Comparison of ENCODE assay signal across 26 cellular contexts in the genomic region with DNA sequence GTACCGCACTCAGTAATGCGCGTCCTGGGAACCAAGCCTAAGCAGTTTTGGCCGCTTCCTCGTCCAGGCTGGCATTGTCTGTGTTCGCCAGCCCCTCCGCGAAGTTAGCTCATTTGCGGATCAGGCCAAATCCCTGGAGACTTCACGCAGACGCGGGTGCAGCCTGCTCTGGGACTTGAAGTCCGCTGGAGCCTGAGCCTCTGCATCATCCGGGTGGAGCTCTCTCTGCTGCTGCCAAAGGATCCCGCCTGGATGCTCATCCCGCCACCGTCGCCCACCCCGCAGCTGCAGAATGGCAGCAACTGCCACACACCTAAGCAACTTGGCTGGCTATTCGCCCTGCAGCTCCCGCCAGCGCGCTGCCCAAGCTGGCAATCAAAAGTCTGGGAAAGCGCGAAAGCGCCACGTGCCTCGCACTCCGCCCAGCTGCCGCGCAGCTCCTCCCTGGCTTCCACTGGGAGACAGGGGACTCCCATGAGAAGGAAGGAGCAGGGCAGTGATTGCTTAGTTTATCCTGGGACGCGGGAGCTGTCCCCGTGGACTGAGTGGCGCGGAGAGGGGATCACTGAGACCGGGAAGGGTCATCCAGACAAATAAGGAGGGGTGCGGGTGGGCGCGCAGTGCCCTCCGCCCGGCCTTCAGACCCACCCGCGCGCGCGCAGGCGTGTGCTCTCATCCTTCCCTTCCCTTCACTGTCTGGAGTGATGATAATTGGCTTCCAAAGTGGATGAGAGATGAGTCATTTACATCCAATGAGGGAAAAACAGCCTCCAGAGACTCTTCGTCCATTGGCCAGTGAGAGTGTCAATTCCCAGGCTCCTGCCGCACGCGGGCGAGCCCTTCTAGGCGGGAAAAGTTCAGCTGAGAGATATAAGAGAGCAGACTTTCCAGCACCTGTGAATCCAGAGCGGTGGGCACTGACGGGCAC. TPM values are rescaled to one million over a fixed set of nuclear protein-coding genes. Genes with fewer than 3 reads are reported as not detected.
DNase-seq lines count a peak whose midpoint lies in the region; TF ChIP-seq lines count a peak whose summit lies in the region.
"Had no signal": no experiment of that assay in that cellular context is flagged by ENCODE, and none has a peak within 500 bp of the region (broad histone marks: within the 10 kb centered on the region; RNA-seq: fewer than 3 reads in every experiment).

No MANE protein-coding gene starts in this region.

- DNase-seq in Daoy (ENCODE audit: low read depth): peak; percentile 74
- DNase-seq in RPMI7951 (ENCODE audit: low read depth): peak; percentile 72
- peak; percentile 42 for DNase-seq in fibroblast of mammary gland (ENCODE audit: low read depth)
- DNase-seq in trophoblast cell: no peak
- no peak for DNase-seq in NCI-H2171 (lab: John Stamatoyannopoulos, UW)
- no peak for DNase-seq in WERI-Rb-1
- DNase-seq in glutamatergic neuron: no peak
- DNase-seq in A172 (ENCODE audit: low spot score): no peak
- DNase-seq: activated CD4-positive, alpha-beta T cell treated with anti-CD3 and anti-CD28 coated beads, Interleukin-2, amount 50 U/mL, for 4 hours; activated CD8-positive, alpha-beta memory T cell treated with anti-CD3 and anti-CD28 coated beads, Interleukin-2, amount 50 U/mL, for 48 hours; activated effector memory CD4-positive, alpha-beta T cell treated with Interleukin-2 at 50 U/mL for 16 hours; activated naive CD8-positive, alpha-beta T cell treated with anti-CD3 and anti-CD28 coated beads, Interleukin-2, amount 50 U/mL, for 24 hours; CD4-positive, CD25-positive, alpha-beta regulatory T cell; DMS79; heart left ventricle; NCI-H1105 treated with DMSO at 0.1 percent for 48 hours; NCI-H2107; NCI-H748 treated with DMSO at 0.1 percent for 48 hours; OCI-M1; ovary; right lobe of liver; SHP77 had no signal

- H3K79me2 ChIP-seq in trophoblast cell (ENCODE audit: control insufficient read depth, insufficient read depth, low read length, poor library complexity): no peaks in the 10 kb centered on the region

- peaks cover 2% of the 10 kb centered on the region for H3K27me3 Mint-ChIP-seq in glutamatergic neuron (ENCODE audit: unreplicated experiment)

- H3K36me3 ChIP-seq in trophoblast cell (ENCODE audit: control insufficient read depth in 1 of 2, insufficient read depth in 2 of 2, low read length in 2 of 2) (no peaks in the 10 kb centered on the region), WERI-Rb-1 (no peaks in the 10 kb centered on the region)
- H3K36me3 ChIP-seq: heart left ventricle, ovary, right lobe of liver had no signal

- no peak overlapping the region for H2AFZ ChIP-seq in trophoblast cell (ENCODE audit: insufficient read depth, low read length, poor library complexity)

- no peak overlapping the region for H3K4me3 ChIP-seq in fibroblast of mammary gland (ENCODE audit: control insufficient read depth, low read depth, low read length)
- no peak overlapping the region for H3K4me3 ChIP-seq in trophoblast cell (ENCODE audit: low read depth, low read length)
- no peak overlapping the region for H3K4me3 ChIP-seq in WERI-Rb-1 (ENCODE audit: low read depth, low read length)
- H3K4me3 ChIP-seq: coronary artery, heart left ventricle, lung, ovary, right lobe of liver had no signal

- H3K9me3 ChIP-seq in trophoblast cell (ENCODE audit: insufficient read depth, low read depth, low read length) (no peaks in the 10 kb centered on the region), WERI-Rb-1 (ENCODE audit: severe bottlenecking) (no peaks in the 10 kb centered on the region)
- H3K9me3 ChIP-seq: heart left ventricle, ovary, right lobe of liver had no signal

- H3K4me1 Mint-ChIP-seq in glutamatergic neuron (ENCODE audit: low read depth, unreplicated experiment): peaks cover 2% of the 10 kb centered on the region

- H3K79me1 ChIP-seq in trophoblast cell (ENCODE audit: low read length): no peaks in the 10 kb centered on the region

- no peak overlapping the region for H3K23ac ChIP-seq in trophoblast cell (ENCODE audit: low read length)

- H3K27me3 ChIP-seq in trophoblast cell (ENCODE audit: insufficient read depth, low read length): no peaks in the 10 kb centered on the region
- H3K27me3 ChIP-seq in WERI-Rb-1 (ENCODE audit: insufficient read depth, low read depth, severe bottlenecking): peaks cover 35% of the 10 kb centered on the region
- H3K27me3 ChIP-seq: ovary, right lobe of liver had no signal

- H3K14ac ChIP-seq in trophoblast cell (ENCODE audit: low read length): no peak overlapping the region

- no peak overlapping the region for H2BK5ac ChIP-seq in trophoblast cell (ENCODE audit: low read depth, low read length, poor library complexity)

- H3K9ac ChIP-seq in trophoblast cell (ENCODE audit: low read length): no peak overlapping the region

- no peak overlapping the region for H3K4me2 ChIP-seq in trophoblast cell (ENCODE audit: low read length)

- H2BK12ac ChIP-seq in trophoblast cell (ENCODE audit: low read length): no peak overlapping the region

- no peak overlapping the region for H2BK120ac ChIP-seq in trophoblast cell (ENCODE audit: insufficient read depth, low read length, poor library complexity)

- no CpG with 5 or more reads among the region's 56 CpGs for WGBS in trophoblast cell (ENCODE audit: extremely low coverage, insufficient coverage, insufficient read length)

- H3K27ac ChIP-seq in trophoblast cell (ENCODE audit: low read depth, low read length) (no peak overlapping the region), WERI-Rb-1 (no peak overlapping the region)
- H3K27ac ChIP-seq: coronary artery, heart left ventricle, ovary, right lobe of liver had no signal

- H4K12ac ChIP-seq in trophoblast cell (ENCODE audit: low read depth, low read length): peak overlapping the region; percentile 30

- H4K8ac ChIP-seq in trophoblast cell (ENCODE audit: low read depth, low read length): no peak overlapping the region

- H3K18ac ChIP-seq in trophoblast cell (ENCODE audit: low read length): no peak overlapping the region

- H4K91ac ChIP-seq in trophoblast cell (ENCODE audit: low read depth, low read length): no peak overlapping the region

- H3K4me3 Mint-ChIP-seq in glutamatergic neuron (ENCODE audit: unreplicated experiment): no peak overlapping the region
- H3K4me3 Mint-ChIP-seq: activated naive CD8-positive, alpha-beta T cell treated with anti-CD3 and anti-CD28 coated beads, Interleukin-2, amount 50 U/mL, for 24 hours; T-helper 1 cell treated with Interleukin-12 subunit alpha and Interleukin-12 subunit beta and Interleukin-4 antibody, amounts not matched to agents 30 μg/mL and 1 μg/mL, for 36 hours had no signal

- TF ChIP-seq CTCF in fibroblast of mammary gland (conservative IDR thresholded peaks at IDR 0.05; ENCODE audit: control insufficient read depth, insufficient read depth, low read depth, low read length) (no peak), WERI-Rb-1 (IDR thresholded peaks at IDR 0.05; ENCODE audit: low read depth, low read length) (no peak), glutamatergic neuron (IDR thresholded peaks at IDR 0.05; ENCODE audit: partially characterized antibody, unreplicated experiment) (no peak)

- H3K27ac Mint-ChIP-seq in glutamatergic neuron (ENCODE audit: unreplicated experiment): no peak overlapping the region
- H3K27ac Mint-ChIP-seq: activated naive CD8-positive, alpha-beta T cell treated with anti-CD3 and anti-CD28 coated beads, Interleukin-2, amount 50 U/mL, for 24 hours; CD4-positive, CD25-positive, alpha-beta regulatory T cell; T-helper 1 cell treated with Interleukin-12 subunit alpha and Interleukin-12 subunit beta and Interleukin-4 antibody, amounts not matched to agents 30 μg/mL and 1 μg/mL, for 36 hours had no signal

- H3K36me3 Mint-ChIP-seq in glutamatergic neuron (ENCODE audit: unreplicated experiment): no peaks in the 10 kb centered on the region
- H3K36me3 Mint-ChIP-seq: CD4-positive, CD25-positive, alpha-beta regulatory T cell had no signal

- no peak overlapping the region for H2AK5ac ChIP-seq in trophoblast cell (ENCODE audit: low read length)

- no peaks in the 10 kb centered on the region for H3K4me1 ChIP-seq in trophoblast cell (ENCODE audit: control insufficient read depth in 1 of 2, insufficient read depth in 2 of 2, low read length in 2 of 2)
- H3K4me1 ChIP-seq: right lobe of liver had no signal

- no peak overlapping the region for H3K4ac ChIP-seq in trophoblast cell (ENCODE audit: low read depth, low read length)

- H3K9me3 Mint-ChIP-seq in glutamatergic neuron (ENCODE audit: unreplicated experiment): no peaks in the 10 kb centered on the region
- H3K9me3 Mint-ChIP-seq: activated naive CD8-positive, alpha-beta T cell treated with anti-CD3 and anti-CD28 coated beads, Interleukin-2, amount 50 U/mL, for 24 hours; CD4-positive, CD25-positive, alpha-beta regulatory T cell; T-helper 1 cell treated with Interleukin-12 subunit alpha and Interleukin-12 subunit beta and Interleukin-4 antibody, amounts not matched to agents 30 μg/mL and 1 μg/mL, for 36 hours had no signal

RNA-seq across cellular contexts. Expression of gene GLYATL1B, which starts 23.2 kb away (rescaled TPM):
- total RNA-seq in Daoy (2014; rRNA removed; shearing (Covaris generic)): not detected in 2 replicates
- not detected in 2 replicates for total RNA-seq in RPMI7951 (2014; rRNA removed; shearing (Covaris generic))
- polyA plus RNA-seq in trophoblast cell (2013): not detected in 2 replicates
- not detected for total RNA-seq in glutamatergic neuron (ENCODE audit: unreplicated experiment)
- total RNA-seq in A172 (2014; rRNA removed; shearing (Covaris generic)): not detected in 2 replicates
- total RNA-seq: bronchial epithelial cell; CD4-positive, CD25-positive, alpha-beta regulatory T cell; heart left ventricle; lung; ovary had no signal
- polyA plus RNA-seq: CD4-positive, CD25-positive, alpha-beta regulatory T cell; heart left ventricle; lung; ovary had no signal

RNA-seq across cellular contexts. Expression of gene FAM111B, which starts 44.2 kb away (rescaled TPM):
- total RNA-seq in Daoy (2014; rRNA removed; shearing (Covaris generic)): 24.1 and 32.3 TPM in 2 replicates
- 21.1 and 34.0 TPM in 2 replicates for total RNA-seq in RPMI7951 (2014; rRNA removed; shearing (Covaris generic))
- polyA plus RNA-seq in trophoblast cell (2013): 6.6 and 6.9 TPM in 2 replicates
- total RNA-seq in glutamatergic neuron (ENCODE audit: unreplicated experiment): 6.4 TPM
- 26.7 and 31.4 TPM in 2 replicates for total RNA-seq in A172 (2014; rRNA removed; shearing (Covaris generic))

Comparison
In these comparisons a context has a peak if more than half of its experiments do, and no peak if none do; other contexts are left out.
1. DNase-seq: peak in Daoy (single experiment), RPMI7951 (single experiment) and fibroblast of mammary gland (single experiment); none in trophoblast cell (0 of 2), NCI-H2171 (single experiment), WERI-Rb-1 (single experiment), glutamatergic neuron (single experiment) and A172 (single experiment).